In genomic region chr2:44778221-44778654, GRCh38 we compare ENCODE assay signal across 8 cellular contexts.
A peak's percentile ranks its signal among the peaks of the same experiment; 100 is the strongest.
DNase-seq lines count a peak whose midpoint lies in the region; ATAC-seq and TF ChIP-seq lines count a peak whose summit lies in the region.

No MANE protein-coding gene starts in this region.

- H3K36me3 Mint-ChIP-seq in CD8-positive, alpha-beta memory T cell: peaks cover 0 to 23% (median under 1%) of the 10 kb centered on the region in 3 donors

- peak; percentile 24 for ATAC-seq in GM18873 (IDR thresholded peaks at IDR 0.05; ENCODE audit: low FRiP score, unreplicated experiment)
- ATAC-seq in HG02759 (IDR thresholded peaks at IDR 0.05; ENCODE audit: unreplicated experiment): peak; percentile 56

- 34 to 45% methylated on average over 9 to 12 of the region's 13 CpGs for WGBS in tibial nerve, 2 donors

- peak; percentile 44 for DNase-seq in NCI-H146 treated with DMSO at 0.1 percent for 48 hours (lab: John Stamatoyannopoulos, UW; ENCODE audit: unreplicated experiment)
- DNase-seq in CD8-positive, alpha-beta memory T cell: no peak
- no peak for DNase-seq in hypothalamus (lab: John Stamatoyannopoulos, UW)
- no peak for DNase-seq in GM13977 (ENCODE audit: low spot score)
- DNase-seq in tibial nerve (ENCODE audit: low spot score in 2 of 2): no peak

- H3K27me3 ChIP-seq in mononuclear cell (ENCODE audit: insufficient read depth, low read length) (peaks cover 11% of the 10 kb centered on the region), tibial nerve (no peaks in the 10 kb centered on the region)
- H3K27me3 ChIP-seq in CD8-positive, alpha-beta memory T cell (ENCODE audit: insufficient read depth, low read length, poor library complexity, severe bottlenecking): no peaks in the 10 kb centered on the region

- no peak for TF ChIP-seq EP300 in tibial nerve (IDR thresholded peaks at IDR 0.05)

- H3K27ac Mint-ChIP-seq in CD8-positive, alpha-beta memory T cell: no peak overlapping the region

- no peaks in the 10 kb centered on the region for H3K36me3 ChIP-seq in CD8-positive, alpha-beta memory T cell (ENCODE audit: insufficient read depth, low read length)
- no peaks in the 10 kb centered on the region for H3K36me3 ChIP-seq in tibial nerve

- no peak for TF ChIP-seq CTCF in GM13977 (IDR thresholded peaks at IDR 0.05; ENCODE audit: extremely low read depth, insufficient read depth, missing control alignments)
- no peak for TF ChIP-seq CTCF in tibial nerve (IDR thresholded peaks at IDR 0.05)

- H3K4me3 ChIP-seq in mononuclear cell (ENCODE audit: low read length) (peak overlapping the region; percentile 18), tibial nerve (no peak overlapping the region)
- H3K4me3 ChIP-seq in CD8-positive, alpha-beta memory T cell (ENCODE audit: low read length): no peak overlapping the region

- H3K4me1 ChIP-seq in mononuclear cell (ENCODE audit: insufficient read depth, low read length) (peaks cover 22% of the 10 kb centered on the region), tibial nerve (peaks cover 0 to 16% (median 1%) of the 10 kb centered on the region in 4 donors)
- no peaks in the 10 kb centered on the region for H3K4me1 ChIP-seq in CD8-positive, alpha-beta memory T cell (ENCODE audit: insufficient read depth, low read length)

- no peak overlapping the region for H3K27ac ChIP-seq in CD8-positive, alpha-beta memory T cell (ENCODE audit: low read depth, low read length)
- no peak overlapping the region for H3K27ac ChIP-seq in tibial nerve

- H3K27me3 Mint-ChIP-seq in CD8-positive, alpha-beta memory T cell: peaks cover 0 to 3% of the 10 kb centered on the region in 2 donors

- H3K9me3 ChIP-seq in mononuclear cell (ENCODE audit: low read depth, low read length) (no peaks in the 10 kb centered on the region), tibial nerve (peaks cover 0 to 23% (median 0%) of the 10 kb centered on the region in 4 donors)
- H3K9me3 ChIP-seq in CD8-positive, alpha-beta memory T cell (ENCODE audit: low read length): no peaks in the 10 kb centered on the region

- peaks cover 0 to 6% (median 2%) of the 10 kb centered on the region in 3 donors for H3K4me1 Mint-ChIP-seq in CD8-positive, alpha-beta memory T cell

- in situ Hi-C loops in GM13977 (cut with MboI; ENCODE audit: low pct_unique_long_range_greater_than_20kb, low sequenced_read_pairs, unreplicated experiment): no loop called here

- CTCF ChIA-PET in CD8-positive, alpha-beta memory T cell (lab: Charles Lee): no interaction called here

- H3K9me3 Mint-ChIP-seq in CD8-positive, alpha-beta memory T cell: no peaks in the 10 kb centered on the region

- TF ChIP-seq POLR2A in tibial nerve (IDR thresholded peaks at IDR 0.05): no peak

- POLR2A ChIA-PET in CD8-positive, alpha-beta memory T cell (lab: Charles Lee): no interaction called here

- H3K4me3 Mint-ChIP-seq in CD8-positive, alpha-beta memory T cell: no peak overlapping the region
